In the genomic region with DNA sequence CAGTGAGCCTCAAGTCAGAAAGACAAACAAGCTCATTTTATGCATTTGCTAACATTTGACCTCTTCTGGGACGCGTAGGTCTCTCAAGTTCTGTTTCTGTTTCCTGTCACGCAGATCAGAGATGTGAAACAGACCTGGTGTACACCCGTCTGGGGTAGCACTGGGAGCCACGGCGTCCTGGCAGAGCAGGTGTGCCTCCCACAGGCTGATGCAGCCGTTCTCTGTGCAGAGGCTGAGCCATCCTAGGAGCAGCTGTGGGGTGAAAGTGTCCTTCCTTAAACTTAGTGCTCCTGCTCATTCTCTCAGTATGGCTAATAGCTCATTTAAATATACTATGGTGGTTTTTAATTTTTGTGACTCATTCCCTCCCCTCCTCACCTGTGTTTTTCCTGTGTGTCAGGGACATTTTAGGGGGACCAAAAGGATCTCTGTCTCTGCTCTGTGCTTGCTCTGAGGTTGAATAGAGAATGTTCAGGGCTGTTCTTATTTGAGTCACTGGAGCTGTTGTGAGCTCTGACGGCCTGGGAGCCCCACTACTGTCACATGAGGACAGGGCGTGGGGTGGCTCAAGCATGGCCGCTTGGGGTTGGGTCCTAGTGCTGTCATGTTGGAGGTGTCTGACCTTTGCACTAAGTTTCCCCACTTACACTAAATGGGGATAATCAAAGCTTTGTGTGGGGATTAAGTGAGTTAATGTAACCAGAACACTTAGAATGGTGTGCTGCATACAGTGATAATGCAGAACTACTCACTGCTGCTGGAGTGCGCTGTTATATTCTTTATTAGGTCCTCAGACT, we compare ENCODE assay signal across 8 cellular contexts. TPM values are rescaled to one million over a fixed set of nuclear protein-coding genes. Genes with fewer than 3 reads are reported as not detected.
DNase-seq lines count a peak whose midpoint lies in the region; ATAC-seq and TF ChIP-seq lines count a peak whose summit lies in the region.

No MANE protein-coding gene starts in this region.

- H3K4me3 ChIP-seq in GM12875 (ENCODE audit: low read depth, low read length) (no peak overlapping the region), spleen (no peak overlapping the region)

- peaks cover 23 to 84% (median 59%) of the 10 kb centered on the region in 6 donors for H3K4me1 ChIP-seq in spleen

- WGBS in spleen, 5 donors, result 39 to 55% (median 51%) methylated on average over 11 of the region's 11 CpGs

- no peak for TF ChIP-seq POLR2A in spleen (IDR thresholded peaks at IDR 0.05)

- TF ChIP-seq CTCF in GM12875 (IDR thresholded peaks at IDR 0.05; ENCODE audit: borderline replicate concordance, insufficient read depth, low read depth, low read length) (peak; percentile 15; the same call in 1 of the 2 replicates), spleen (IDR thresholded peaks at IDR 0.05 in 8 of 11, conservative IDR thresholded peaks at IDR 0.05 in 3 of 11) (no peak)

- H3K9me3 ChIP-seq in spleen, result no peaks in the 10 kb centered on the region

- ATAC-seq in GM21529 (IDR thresholded peaks at IDR 0.05; ENCODE audit: unreplicated experiment), result peak; percentile 87

- no peaks in the 10 kb centered on the region for H3K27me3 ChIP-seq in spleen (replicated peaks in 1 of 7)

- intact Hi-C loops in spleen (cut with DNase I; ENCODE audit: low total_unique reads), result no loop called here

- peaks cover 0 to 16% (median 0%) of the 10 kb centered on the region in 6 donors for H3K36me3 ChIP-seq in spleen

- H3K27ac ChIP-seq in spleen, result peak overlapping the region in 4 of 8 donors; percentile 21 to 63 (median 42)

- in situ Hi-C loops in KBM-7 (cut with MboI; ENCODE audit: low pct_unique_long_range_greater_than_20kb, low sequenced_read_pairs), result no loop called here

- peak; percentile 33 for DNase-seq in KBM-7
- DNase-seq in activated T-helper 1 cell treated with Interleukin-2 at 50 U/mL for 16 hours (ENCODE audit: low read depth), result peak; percentile 17
- peak; percentile 85 for DNase-seq in spleen
- DNase-seq in GM03348 (ENCODE audit: low spot score), result no peak
- no peak for DNase-seq in SIG-M5 (lab: John Stamatoyannopoulos, UW)
- no peak for DNase-seq in EL

RNA-seq across cellular contexts. Expression of a gene that starts 43.0 kb away (rescaled TPM):
- total RNA-seq in spleen, result 10 to 100 TPM; 31.0 to 44.8 (median 40.7) TPM
- 10 to 100 TPM in 2 of 3 donors, 1 to 10 TPM in 1; 7.9 to 13.3 (median 11.4) TPM for polyA plus RNA-seq in spleen

Comparison
In these comparisons a context has a peak if more than half of its experiments do, and no peak if none do; other contexts are left out.
1. DNase-seq: peak in KBM-7 (single experiment), activated T-helper 1 cell treated with Interleukin-2 at 50 U/mL for 16 hours (single experiment) and spleen (single experiment); none in GM03348 (single experiment), SIG-M5 (single experiment) and EL (single experiment).